ENCODE assay signal across 15 cellular contexts in genomic region chr3:112638327-112639020, GRCh38. TPM values are rescaled to one million over a fixed set of nuclear protein-coding genes. Genes with fewer than 3 reads are reported as not detected.
DNase-seq lines count a peak whose midpoint lies in the region; ATAC-seq and TF ChIP-seq lines count a peak whose summit lies in the region.
"Had no signal": no experiment of that assay in that cellular context is flagged by ENCODE, and none has a peak within 500 bp of the region (broad histone marks: within the 10 kb centered on the region; RNA-seq: fewer than 3 reads in every experiment).

No MANE protein-coding gene starts in this region.

- H3K79me2 ChIP-seq in hepatocyte: no peaks in the 10 kb centered on the region

- H3K9ac ChIP-seq in skeletal muscle satellite cell (ENCODE audit: low read depth, low read length) (peak overlapping the region; percentile 96), endodermal cell (ENCODE audit: extremely low read depth, low read length, poor library complexity, severe bottlenecking) (no peak overlapping the region)

- no peak overlapping the region for H3K4me3 Mint-ChIP-seq in endodermal cell
- H3K4me3 Mint-ChIP-seq: B cell had no signal

- peaks cover 19% of the 10 kb centered on the region for H3K4me1 Mint-ChIP-seq in endodermal cell

- peak; percentile 33 for DNase-seq in AG08395 (ENCODE audit: low spot score)
- peak; percentile 9 for DNase-seq in cerebellum (ENCODE audit: low spot score)
- DNase-seq in hepatocyte (ENCODE audit: low spot score): no peak
- no peak for DNase-seq in NCI-H69 (lab: John Stamatoyannopoulos, UW)
- DNase-seq in endodermal cell: no peak
- DNase-seq: activated CD4-positive, alpha-beta T cell treated with anti-CD3 and anti-CD28 coated beads for 4 hours; KBM-7; NCI-H187; SW 1271 had no signal

- TF ChIP-seq CTCF in hepatocyte (IDR thresholded peaks at IDR 0.05; ENCODE audit: poor library complexity): no peak
- TF ChIP-seq CTCF in endodermal cell (conservative IDR thresholded peaks at IDR 0.05): no peak

- H3K36me3 ChIP-seq in hepatocyte (replicated peaks; ENCODE audit: insufficient read depth, low read depth): no peaks in the 10 kb centered on the region
- peaks cover 24% of the 10 kb centered on the region for H3K36me3 ChIP-seq in skeletal muscle satellite cell (ENCODE audit: insufficient read depth, low read length)
- no peaks in the 10 kb centered on the region for H3K36me3 ChIP-seq in endodermal cell (ENCODE audit: control insufficient read depth, insufficient read depth, low read length)
- H3K36me3 ChIP-seq: left lung, upper lobe of left lung had no signal

- H3K27me3 Mint-ChIP-seq in endodermal cell (ENCODE audit: insufficient read depth): peaks cover 4% of the 10 kb centered on the region
- H3K27me3 Mint-ChIP-seq: B cell had no signal

- H3K9me3 ChIP-seq in hepatocyte (ENCODE audit: low read depth) (no peaks in the 10 kb centered on the region), skeletal muscle satellite cell (replicated peaks; ENCODE audit: low read length) (no peaks in the 10 kb centered on the region), endodermal cell (ENCODE audit: control insufficient read depth, low read length) (no peaks in the 10 kb centered on the region)
- H3K9me3 ChIP-seq: left lung, upper lobe of left lung had no signal

- H2AFZ ChIP-seq in hepatocyte: no peak overlapping the region

- ATAC-seq in GM18870 (IDR thresholded peaks at IDR 0.05; ENCODE audit: unreplicated experiment) (no peak), HG03565 (IDR thresholded peaks at IDR 0.05; ENCODE audit: unreplicated experiment) (no peak)
- ATAC-seq: left lung had no signal

- H3K27me3 ChIP-seq in hepatocyte (no peaks in the 10 kb centered on the region), skeletal muscle satellite cell (ENCODE audit: control insufficient read depth, insufficient read depth, low read length) (no peaks in the 10 kb centered on the region), endodermal cell (ENCODE audit: control insufficient read depth, insufficient read depth, low read length, poor library complexity, severe bottlenecking) (peaks cover 4% of the 10 kb centered on the region)
- H3K27me3 ChIP-seq: left lung, upper lobe of left lung had no signal

- H3K9me2 ChIP-seq in hepatocyte (replicated peaks; ENCODE audit: insufficient read depth): no peaks in the 10 kb centered on the region

- WGBS in hepatocyte (ENCODE audit: low lambda C conversion rate, missing lambda C conversion rate): 96% methylated on average over 12 of the region's 17 CpGs
- 93 to 95% methylated on average over 5 to 17 of the region's 17 CpGs for WGBS in endodermal cell (ENCODE audit: insufficient coverage in 1 of 2, insufficient read length in 1 of 2), 2 experiments

- no peaks in the 10 kb centered on the region for H3K36me3 Mint-ChIP-seq in endodermal cell (ENCODE audit: low read depth)

- no peak overlapping the region for H3K27ac Mint-ChIP-seq in endodermal cell
- H3K27ac Mint-ChIP-seq: B cell had no signal

- H3K9me3 Mint-ChIP-seq in endodermal cell: no peaks in the 10 kb centered on the region

- no peak overlapping the region for H3K27ac ChIP-seq in hepatocyte
- H3K27ac ChIP-seq in endodermal cell (ENCODE audit: low read depth, low read length): no peak overlapping the region

- H4K20me1 ChIP-seq in hepatocyte (ENCODE audit: insufficient read depth, poor library complexity, severe bottlenecking): no peaks in the 10 kb centered on the region

- peak overlapping the region; percentile 62 for H3K4me2 ChIP-seq in hepatocyte
- H3K4me2 ChIP-seq in skeletal muscle satellite cell (ENCODE audit: low read length): peak overlapping the region; percentile 95

- H3K4me3 ChIP-seq in hepatocyte (no peak overlapping the region), skeletal muscle satellite cell (ENCODE audit: low read length) (peak overlapping the region; percentile 81), endodermal cell (ENCODE audit: low read length) (no peak overlapping the region)

- peaks cover 31% of the 10 kb centered on the region for H3K4me1 ChIP-seq in hepatocyte (ENCODE audit: insufficient read depth)
- peaks cover 67% of the 10 kb centered on the region for H3K4me1 ChIP-seq in skeletal muscle satellite cell (ENCODE audit: control insufficient read depth, insufficient read depth, low read length)
- H3K4me1 ChIP-seq in endodermal cell (ENCODE audit: control insufficient read depth, insufficient read depth, low read length): peaks cover 3% of the 10 kb centered on the region

RNA-seq across cellular contexts. Expression of gene CCDC80, which starts 2.5 kb away (rescaled TPM):
- total RNA-seq in cerebellum: 12.8 TPM
- 26.6 and 27.1 TPM in 2 replicates for total RNA-seq in hepatocyte
- 83.5 and 95.4 TPM in 2 replicates for polyA plus RNA-seq in hepatocyte
- total RNA-seq in skeletal muscle satellite cell (2012; rRNA removed): 232 and 249 TPM in 2 replicates
- 10 to 100 TPM in 1 of 2 donors, 1 to 10 TPM in 1; 4.6 to 31.5 TPM for total RNA-seq in endodermal cell
- polyA plus RNA-seq in endodermal cell (2013, experiment 1 of 2): 62.4 TPM
- polyA plus RNA-seq in endodermal cell (2013, experiment 2 of 2): 84.0 TPM
- total RNA-seq: B cell had no signal

Comparison
In these comparisons a context has a peak if more than half of its experiments do, and no peak if none do; other contexts are left out.
1. DNase-seq: peak in AG08395 (single experiment) and cerebellum (single experiment); none in hepatocyte (single experiment), NCI-H69 (single experiment) and endodermal cell (single experiment).